In genomic region chr22:21659864-21660525, GRCh38 we compare ENCODE assay signal across 28 cellular contexts. TPM values are rescaled to one million over a fixed set of nuclear protein-coding genes. Genes with fewer than 3 reads are reported as not detected.
A peak's percentile ranks its signal among the peaks of the same experiment; 100 is the strongest.
DNase-seq lines count a peak whose midpoint lies in the region; TF ChIP-seq lines count a peak whose summit lies in the region.
"Had no signal": no experiment of that assay in that cellular context is flagged by ENCODE, and none has a peak within 500 bp of the region (broad histone marks: within the 10 kb centered on the region; RNA-seq: fewer than 3 reads in every experiment).

No MANE protein-coding gene starts in this region.

- H3K9me2 ChIP-seq in OCI-LY7 (ENCODE audit: insufficient read depth, low read length) = no peaks in the 10 kb centered on the region

- H3K9me3 ChIP-seq in OCI-LY7 (ENCODE audit: low read length) = no peaks in the 10 kb centered on the region
- H3K9me3 ChIP-seq in testis = no peaks in the 10 kb centered on the region
- H3K9me3 ChIP-seq: adrenal gland, lower lobe of right lung, transverse colon had no signal

- no peak overlapping the region for H2AFZ ChIP-seq in OCI-LY7 (ENCODE audit: low read length)

- H3K4me3 Mint-ChIP-seq in neural crest cell = peak overlapping the region; percentile 91
- H3K4me3 Mint-ChIP-seq: activated CD8-positive, alpha-beta memory T cell treated with anti-CD3 and anti-CD28 coated beads, Interleukin-2, amount 10 ng/mL, durations not matched to agents 7 days and 5 days; activated T-cell treated with anti-CD3 and anti-CD28 coated beads, Interleukin-2, amount 50 U/mL, for 72 hours; stimulated activated naive CD8-positive, alpha-beta T cell treated with anti-CD3 and anti-CD28 coated beads, Interleukin-15, amount 100 ng/mL, for 72 hours had no signal

- peaks cover 29% of the 10 kb centered on the region for H3K27me3 Mint-ChIP-seq in neural crest cell (ENCODE audit: low read depth)
- H3K27me3 Mint-ChIP-seq: activated CD8-positive, alpha-beta memory T cell treated with anti-CD3 and anti-CD28 coated beads, Interleukin-2, amount 10 ng/mL, durations not matched to agents 7 days and 5 days; stimulated activated naive CD8-positive, alpha-beta T cell treated with anti-CD3 and anti-CD28 coated beads, Interleukin-15, amount 100 ng/mL, for 72 hours had no signal

- no peak overlapping the region for H3K27ac Mint-ChIP-seq in neural crest cell (ENCODE audit: unreplicated experiment)
- H3K27ac Mint-ChIP-seq: activated CD8-positive, alpha-beta memory T cell treated with anti-CD3 and anti-CD28 coated beads, Interleukin-2, amount 10 ng/mL, durations not matched to agents 7 days and 5 days; activated T-cell treated with anti-CD3 and anti-CD28 coated beads, Interleukin-2, amount 50 U/mL, for 72 hours; stimulated activated naive CD8-positive, alpha-beta T cell treated with anti-CD3 and anti-CD28 coated beads, Interleukin-15, amount 100 ng/mL, for 72 hours had no signal

- BruUV-seq in OCI-LY7 (replicated peaks; lab: Mats Ljungman, UMichigan) = TSS peak; percentile 33

- TF ChIP-seq POLR2A in testis (IDR thresholded peaks at IDR 0.05) = no peak

- H3K4me1 Mint-ChIP-seq in neural crest cell = peaks cover 17% of the 10 kb centered on the region

- no peak overlapping the region for H3K4me2 ChIP-seq in OCI-LY7 (ENCODE audit: low read length)

- POLR2A ChIA-PET in OCI-LY7 (lab: Charles Lee) = no interaction called here

- peaks cover 25% of the 10 kb centered on the region for H3K4me1 ChIP-seq in OCI-LY7 (ENCODE audit: insufficient read depth, low read length, poor library complexity, severe bottlenecking)
- H3K4me1 ChIP-seq in testis = no peaks in the 10 kb centered on the region
- H3K4me1 ChIP-seq: adrenal gland had no signal

- WGBS in testis, 2 donors = 84 to 89% methylated on average over 7 of the region's 7 CpGs

- no peaks in the 10 kb centered on the region for H3K27me3 ChIP-seq in testis
- H3K27me3 ChIP-seq: adrenal gland had no signal

- peaks cover 4% of the 10 kb centered on the region for H3K36me3 Mint-ChIP-seq in neural crest cell (ENCODE audit: low read depth)

- peak; percentile 11 for DNase-seq in DMS 273 (lab: John Stamatoyannopoulos, UW; ENCODE audit: unreplicated experiment)
- DNase-seq in DMS 273 treated with DMSO at 0.1 percent for 48 hours (lab: John Stamatoyannopoulos, UW) = no peak
- no peak for DNase-seq in OCI-LY7 (ENCODE audit: low spot score)
- no peak for DNase-seq in neural crest cell (ENCODE audit: low read depth, low spot score)
- no peak for DNase-seq in NAMALWA (ENCODE audit: low spot score)
- no peak for DNase-seq in testis
- DNase-seq: activated CD4-positive, alpha-beta T cell treated with anti-CD3 and anti-CD28 coated beads, Interleukin-2, amount 50 U/mL, for 1 hour; activated CD8-positive, alpha-beta memory T cell treated with anti-CD3 and anti-CD28 coated beads, Interleukin-2, amount 10 ng/mL, durations not matched to agents 7 days and 5 days; activated naive CD4-positive, alpha-beta T cell treated with Interleukin-2 at 50 U/mL for 16 hours; activated T-cell treated with anti-CD3 and anti-CD28 coated beads, Interleukin-2, amount 50 U/mL, for 72 hours; adrenal gland; brain microvascular endothelial cell; DMS79; effector CD8-positive, alpha-beta T cell; head of caudate nucleus; KG1; kidney glomerular epithelial cell; lower lobe of right lung; MM.1S; NCI-H2171 treated with DMSO at 0.1 percent for 48 hours; NCI-H526; stimulated activated CD4-positive, alpha-beta T cell treated with anti-CD3 and anti-CD28 coated beads, Interleukin-15, amount 100 ng/mL, for 24 hours; stimulated activated naive CD8-positive, alpha-beta T cell treated with anti-CD3 and anti-CD28 coated beads, Interleukin-15, amount 100 ng/mL, for 72 hours; T-helper 2 cell; transverse colon had no signal

- H3K27ac ChIP-seq in OCI-LY7 (ENCODE audit: low read depth, low read length, poor library complexity, severe bottlenecking) = no peak overlapping the region
- no peak overlapping the region for H3K27ac ChIP-seq in testis
- H3K27ac ChIP-seq: 22Rv1, adrenal gland, brain microvascular endothelial cell, lower lobe of right lung, transverse colon had no signal

- peaks cover 6% of the 10 kb centered on the region for H3K9me3 Mint-ChIP-seq in neural crest cell
- H3K9me3 Mint-ChIP-seq: activated T-cell treated with anti-CD3 and anti-CD28 coated beads, Interleukin-2, amount 50 U/mL, for 72 hours; stimulated activated naive CD8-positive, alpha-beta T cell treated with anti-CD3 and anti-CD28 coated beads, Interleukin-15, amount 100 ng/mL, for 72 hours had no signal

- H3K36me3 ChIP-seq in OCI-LY7 (ENCODE audit: insufficient read depth, low read length) (no peaks in the 10 kb centered on the region), testis (ENCODE audit: low read depth, missing control alignments) (no peaks in the 10 kb centered on the region)
- H3K36me3 ChIP-seq: adrenal gland, lower lobe of right lung, transverse colon had no signal

- no peaks in the 10 kb centered on the region for H4K20me1 ChIP-seq in OCI-LY7 (ENCODE audit: insufficient read depth, low read length)

- no peaks in the 10 kb centered on the region for H3K79me2 ChIP-seq in OCI-LY7 (ENCODE audit: insufficient read depth, low read depth, low read length)

- intact Hi-C loops in OCI-LY7 (cut with micrococcal nuclease; ENCODE audit: unreplicated experiment) = no loop called here
- intact Hi-C loops in testis (cut with DNase I; ENCODE audit: low total_unique reads) = no loop called here

- no peak for TF ChIP-seq CTCF in OCI-LY7 (conservative IDR thresholded peaks at IDR 0.05; ENCODE audit: low read length)
- TF ChIP-seq CTCF in neural crest cell (conservative IDR thresholded peaks at IDR 0.05) = no peak
- TF ChIP-seq CTCF in testis (IDR thresholded peaks at IDR 0.05) = no peak

- no peak overlapping the region for H3K4me3 ChIP-seq in OCI-LY7 (ENCODE audit: low read depth, low read length, poor library complexity, severe bottlenecking)
- no peak overlapping the region for H3K4me3 ChIP-seq in testis
- H3K4me3 ChIP-seq: adrenal gland, lower lobe of right lung, transverse colon had no signal

- CTCF ChIA-PET in OCI-LY7 (lab: Charles Lee; ENCODE audit: unreplicated experiment) = no interaction called here

RNA-seq across cellular contexts. Expression of gene PPIL2, which starts 5.8 kb away (rescaled TPM):
- total RNA-seq in OCI-LY7 (2014; rRNA removed; shearing (Covaris generic)) = 58.5 and 59.9 TPM in 2 replicates
- 86.3 and 92.7 TPM in 2 replicates for total RNA-seq in OCI-LY7 (2022)
- 39.7 and 41.9 TPM in 2 replicates for total RNA-seq in neural crest cell
- 10 to 100 TPM; 64.6 to 65.3 TPM for total RNA-seq in testis
- polyA plus RNA-seq in testis (ENCODE audit: insufficient read depth, low read depth, low replicate concordance) = 35.5 TPM

RNA-seq across cellular contexts. Expression of gene SDF2L1, which starts 17.9 kb away (rescaled TPM):
- total RNA-seq in OCI-LY7 (2014; rRNA removed; shearing (Covaris generic)) = 66.8 and 89.1 TPM in 2 replicates
- total RNA-seq in OCI-LY7 (2022) (39.6 and 60.5 TPM in 2 replicates), neural crest cell (29.4 and 33.8 TPM in 2 replicates), testis (10 to 100 TPM; 33.0 to 34.3 TPM)
- polyA plus RNA-seq in testis (ENCODE audit: insufficient read depth, low read depth, low replicate concordance) = 23.9 TPM

RNA-seq across cellular contexts. Expression of gene CCDC116, which starts 27.4 kb away (rescaled TPM):
- 1.5 and 1.7 TPM in 2 replicates for total RNA-seq in OCI-LY7 (2014; rRNA removed; shearing (Covaris generic))
- total RNA-seq in OCI-LY7 (2022) (3.1 and 3.5 TPM in 2 replicates), neural crest cell (1.2 and 1.3 TPM in 2 replicates), testis (10 to 100 TPM; 16.0 to 28.6 TPM)
- polyA plus RNA-seq in testis (ENCODE audit: insufficient read depth, low read depth, low replicate concordance) = 54.0 TPM
- total RNA-seq: H1, mononuclear cell had no signal

RNA-seq across cellular contexts. Expression of gene YDJC, which starts 30.2 kb away (rescaled TPM):
- 75.6 and 81.1 TPM in 2 replicates for total RNA-seq in OCI-LY7 (2014; rRNA removed; shearing (Covaris generic))
- total RNA-seq in OCI-LY7 (2022) (59.0 and 59.3 TPM in 2 replicates), neural crest cell (17.0 and 18.4 TPM in 2 replicates), testis (10 to 100 TPM; 36.5 to 37.1 TPM)
- polyA plus RNA-seq in testis (ENCODE audit: insufficient read depth, low read depth, low replicate concordance) = 9.9 TPM
